1 cellular context compared by ENCODE assay signal in genomic region chr1:167553136-167554027, GRCh38.
TF ChIP-seq lines count a peak whose summit lies in the region.

CREG1 (minus strand) TSS chr1:167553762.

TF ChIP-seq in K562, 482 proteins besides CTCF, POLR2A, EP300 and RAD21 (continued from another document and continues in another):
- no peak for TF ChIP-seq CREB3 (tag; conservative IDR thresholded peaks at IDR 0.05; ENCODE audit: low read depth)
- TF ChIP-seq TCFL5 (CRISPR knock-in tag; conservative IDR thresholded peaks at IDR 0.05) = no peak
- 0 out of 2 replicates have a peak, but pooled peaks have one; percentile 56 for TF ChIP-seq ZHX1 (conservative IDR thresholded peaks at IDR 0.05; ENCODE audit: low read length)
- 0 out of 2 replicates have a peak, but pooled peaks have one; percentile 54 for TF ChIP-seq E2F3 (CRISPR knock-in tag; IDR thresholded peaks at IDR 0.05)
- no peak for TF ChIP-seq DNMT1 (IDR thresholded peaks at IDR 0.05)
- TF ChIP-seq FUS (optimal IDR thresholded peaks at IDR 0.05; ENCODE audit: low read depth, low read length) = peak; percentile 35
- TF ChIP-seq SIX5 (IDR thresholded peaks at IDR 0.05; ENCODE audit: borderline replicate concordance in 1 of 2, insufficient read depth in 1 of 2, low read depth in 1 of 2, low read length in 2 of 2) = no peak
- TF ChIP-seq ZFPM2 (CRISPR knock-in tag; IDR thresholded peaks at IDR 0.05) = 0 out of 2 replicates have a peak, but pooled peaks have one; percentile 54
- TF ChIP-seq ZNF431 (CRISPR knock-in tag; IDR thresholded peaks at IDR 0.05) = peak; percentile 81
- no peak for TF ChIP-seq PHF21A (IDR thresholded peaks at IDR 0.05; ENCODE audit: borderline replicate concordance, low read depth)
- peak; percentile 93 for TF ChIP-seq CXXC5 (CRISPR knock-in tag; IDR thresholded peaks at IDR 0.05)
- TF ChIP-seq PCBP1 (IDR thresholded peaks at IDR 0.05; ENCODE audit: low read depth, low read length, poor library complexity, severe bottlenecking) = no peak
- TF ChIP-seq ELF1 (tag; IDR thresholded peaks at IDR 0.05) = peak; percentile 26
- TF ChIP-seq PHF8 (IDR thresholded peaks at IDR 0.05; ENCODE audit: borderline replicate concordance, low read length) = peak; percentile 87; the same call in 1 of the 2 replicates
- peak; percentile 41; the same call in 1 of the 2 replicates for TF ChIP-seq HCFC1 (IDR thresholded peaks at IDR 0.05; ENCODE audit: low read depth, low read length)
- TF ChIP-seq KHSRP (IDR thresholded peaks at IDR 0.05) = no peak
- peak; percentile 32 for TF ChIP-seq TEAD4 (IDR thresholded peaks at IDR 0.05; ENCODE audit: low read length)
- TF ChIP-seq TEAD4 (CRISPR knock-in tag; IDR thresholded peaks at IDR 0.05; ENCODE audit: borderline replicate concordance) = no peak
- no peak for TF ChIP-seq DACH1 (IDR thresholded peaks at IDR 0.05; ENCODE audit: partially characterized antibody)
- no peak for TF ChIP-seq SMARCB1 (IDR thresholded peaks at IDR 0.05; ENCODE audit: insufficient read length, low read depth)
- TF ChIP-seq GTF2F1 (IDR thresholded peaks at IDR 0.05; ENCODE audit: low read depth, low read length) = peak; percentile 91
- peak in 1 of 2 experiments; percentile 32; a peak in 1 of 4 replicates for TF ChIP-seq MNT (conservative IDR thresholded peaks at IDR 0.05)
- no peak for TF ChIP-seq CC2D1A (IDR thresholded peaks at IDR 0.05)
- TF ChIP-seq ATF3 (IDR thresholded peaks at IDR 0.05) = no peak
- 0 out of 2 replicates have a peak, but pooled peaks have one; percentile 13 for TF ChIP-seq ATF3 (CRISPR knock-in tag; conservative IDR thresholded peaks at IDR 0.05)
- TF ChIP-seq MECOM (CRISPR knock-in tag; IDR thresholded peaks at IDR 0.05) = no peak
- no peak for TF ChIP-seq GTF2A2 (tag; IDR thresholded peaks at IDR 0.05)
- peak; percentile 59 for TF ChIP-seq HNRNPLL (IDR thresholded peaks at IDR 0.05; ENCODE audit: low read depth, low read length, poor library complexity, severe bottlenecking)
- peak; percentile 71; the same call in 1 of the 2 replicates for TF ChIP-seq ZNF282 (CRISPR knock-in tag; IDR thresholded peaks at IDR 0.05)
- no peak for TF ChIP-seq SAFB2 (IDR thresholded peaks at IDR 0.05; ENCODE audit: borderline replicate concordance, low read depth, low read length, severe bottlenecking)
- TF ChIP-seq, protein P1, sequence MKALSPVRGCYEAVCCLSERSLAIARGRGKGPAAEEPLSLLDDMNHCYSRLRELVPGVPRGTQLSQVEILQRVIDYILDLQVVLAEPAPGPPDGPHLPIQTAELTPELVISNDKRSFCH (CRISPR knock-in tag; IDR thresholded peaks at IDR 0.05) = no peak
- TF ChIP-seq, protein P1 (tag; IDR thresholded peaks at IDR 0.05) = peak; percentile 91; the same call in 1 of the 2 replicates
- TF ChIP-seq SMARCA5 (IDR thresholded peaks at IDR 0.05) = no peak
- TF ChIP-seq ZNF717 (CRISPR knock-in tag; IDR thresholded peaks at IDR 0.05) = no peak
- no peak for TF ChIP-seq NCOR1 (IDR thresholded peaks at IDR 0.05)
- TF ChIP-seq HLTF (IDR thresholded peaks at IDR 0.05) = no peak
- no peak for TF ChIP-seq ZSCAN32 (CRISPR knock-in tag; IDR thresholded peaks at IDR 0.05)
- TF ChIP-seq JUN (IDR thresholded peaks at IDR 0.05; ENCODE audit: borderline replicate concordance, low read depth, low read length) = no peak
- TF ChIP-seq JUN (CRISPR knock-in tag; IDR thresholded peaks at IDR 0.05; ENCODE audit: borderline replicate concordance) = peak; percentile 94
- TF ChIP-seq ZNF408 (CRISPR knock-in tag; IDR thresholded peaks at IDR 0.05; ENCODE audit: low read depth) = no peak
- peak; percentile 100 for TF ChIP-seq POLR2G (IDR thresholded peaks at IDR 0.05; ENCODE audit: low read depth, low read length)
- TF ChIP-seq, protein P2, sequence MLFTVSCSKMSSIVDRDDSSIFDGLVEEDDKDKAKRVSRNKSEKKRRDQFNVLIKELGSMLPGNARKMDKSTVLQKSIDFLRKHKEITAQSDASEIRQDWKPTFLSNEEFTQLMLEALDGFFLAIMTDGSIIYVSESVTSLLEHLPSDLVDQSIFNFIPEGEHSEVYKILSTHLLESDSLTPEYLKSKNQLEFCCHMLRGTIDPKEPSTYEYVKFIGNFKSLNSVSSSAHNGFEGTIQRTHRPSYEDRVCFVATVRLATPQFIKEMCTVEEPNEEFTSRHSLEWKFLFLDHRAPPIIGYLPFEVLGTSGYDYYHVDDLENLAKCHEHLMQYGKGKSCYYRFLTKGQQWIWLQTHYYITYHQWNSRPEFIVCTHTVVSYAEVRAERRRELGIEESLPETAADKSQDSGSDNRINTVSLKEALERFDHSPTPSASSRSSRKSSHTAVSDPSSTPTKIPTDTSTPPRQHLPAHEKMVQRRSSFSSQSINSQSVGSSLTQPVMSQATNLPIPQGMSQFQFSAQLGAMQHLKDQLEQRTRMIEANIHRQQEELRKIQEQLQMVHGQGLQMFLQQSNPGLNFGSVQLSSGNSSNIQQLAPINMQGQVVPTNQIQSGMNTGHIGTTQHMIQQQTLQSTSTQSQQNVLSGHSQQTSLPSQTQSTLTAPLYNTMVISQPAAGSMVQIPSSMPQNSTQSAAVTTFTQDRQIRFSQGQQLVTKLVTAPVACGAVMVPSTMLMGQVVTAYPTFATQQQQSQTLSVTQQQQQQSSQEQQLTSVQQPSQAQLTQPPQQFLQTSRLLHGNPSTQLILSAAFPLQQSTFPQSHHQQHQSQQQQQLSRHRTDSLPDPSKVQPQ (CRISPR knock-in tag; IDR thresholded peaks at IDR 0.05; ENCODE audit: borderline replicate concordance) = no peak
- TF ChIP-seq, protein P3, sequence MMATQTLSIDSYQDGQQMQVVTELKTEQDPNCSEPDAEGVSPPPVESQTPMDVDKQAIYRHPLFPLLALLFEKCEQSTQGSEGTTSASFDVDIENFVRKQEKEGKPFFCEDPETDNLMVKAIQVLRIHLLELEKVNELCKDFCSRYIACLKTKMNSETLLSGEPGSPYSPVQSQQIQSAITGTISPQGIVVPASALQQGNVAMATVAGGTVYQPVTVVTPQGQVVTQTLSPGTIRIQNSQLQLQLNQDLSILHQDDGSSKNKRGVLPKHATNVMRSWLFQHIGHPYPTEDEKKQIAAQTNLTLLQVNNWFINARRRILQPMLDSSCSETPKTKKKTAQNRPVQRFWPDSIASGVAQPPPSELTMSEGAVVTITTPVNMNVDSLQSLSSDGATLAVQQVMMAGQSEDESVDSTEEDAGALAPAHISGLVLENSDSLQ (IDR thresholded peaks at IDR 0.05) = peak; percentile 91
- TF ChIP-seq CTCFL (IDR thresholded peaks at IDR 0.05; ENCODE audit: borderline replicate concordance, insufficient read depth, low read depth, low read length, poor library complexity, severe bottlenecking) = peak; percentile 61
- no peak for TF ChIP-seq MEF2D (tag; conservative IDR thresholded peaks at IDR 0.05; ENCODE audit: low read depth)
- no peak for TF ChIP-seq NFE2L1 (tag; IDR thresholded peaks at IDR 0.05; ENCODE audit: borderline replicate concordance, low read depth)
- TF ChIP-seq, protein P4, sequence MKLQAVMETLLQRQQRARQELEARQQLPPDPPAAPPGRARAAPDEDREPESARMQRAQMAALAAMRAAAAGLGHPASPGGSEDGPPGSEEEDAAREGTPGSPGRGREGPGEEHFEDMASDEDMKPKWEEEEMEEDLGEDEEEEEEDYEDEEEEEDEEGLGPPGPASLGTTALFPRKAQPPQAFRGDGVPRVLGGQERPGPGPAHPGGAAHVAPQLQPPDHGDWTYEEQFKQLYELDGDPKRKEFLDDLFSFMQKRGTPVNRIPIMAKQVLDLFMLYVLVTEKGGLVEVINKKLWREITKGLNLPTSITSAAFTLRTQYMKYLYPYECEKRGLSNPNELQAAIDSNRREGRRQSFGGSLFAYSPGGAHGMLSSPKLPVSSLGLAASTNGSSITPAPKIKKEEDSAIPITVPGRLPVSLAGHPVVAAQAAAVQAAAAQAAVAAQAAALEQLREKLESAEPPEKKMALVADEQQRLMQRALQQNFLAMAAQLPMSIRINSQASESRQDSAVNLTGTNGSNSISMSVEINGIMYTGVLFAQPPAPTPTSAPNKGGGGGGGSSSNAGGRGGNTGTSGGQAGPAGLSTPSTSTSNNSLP (IDR thresholded peaks at IDR 0.05; ENCODE audit: borderline replicate concordance, low read depth, low read length) = no peak
- TF ChIP-seq SNIP1 (IDR thresholded peaks at IDR 0.05; ENCODE audit: low read depth) = no peak
- TF ChIP-seq HBP1 (CRISPR knock-in tag; IDR thresholded peaks at IDR 0.05) = no peak
- no peak for TF ChIP-seq BACH1 (tag; IDR thresholded peaks at IDR 0.05)
- TF ChIP-seq, protein P5, sequence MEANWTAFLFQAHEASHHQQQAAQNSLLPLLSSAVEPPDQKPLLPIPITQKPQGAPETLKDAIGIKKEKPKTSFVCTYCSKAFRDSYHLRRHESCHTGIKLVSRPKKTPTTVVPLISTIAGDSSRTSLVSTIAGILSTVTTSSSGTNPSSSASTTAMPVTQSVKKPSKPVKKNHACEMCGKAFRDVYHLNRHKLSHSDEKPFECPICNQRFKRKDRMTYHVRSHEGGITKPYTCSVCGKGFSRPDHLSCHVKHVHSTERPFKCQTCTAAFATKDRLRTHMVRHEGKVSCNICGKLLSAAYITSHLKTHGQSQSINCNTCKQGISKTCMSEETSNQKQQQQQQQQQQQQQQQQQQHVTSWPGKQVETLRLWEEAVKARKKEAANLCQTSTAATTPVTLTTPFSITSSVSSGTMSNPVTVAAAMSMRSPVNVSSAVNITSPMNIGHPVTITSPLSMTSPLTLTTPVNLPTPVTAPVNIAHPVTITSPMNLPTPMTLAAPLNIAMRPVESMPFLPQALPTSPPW (CRISPR knock-in tag; IDR thresholded peaks at IDR 0.05) = peak; percentile 65
- no peak for TF ChIP-seq KLF6 (CRISPR knock-in tag; IDR thresholded peaks at IDR 0.05; ENCODE audit: borderline replicate concordance)
